In genomic region chr15:55574096-55574495, GRCh38 we compare ENCODE assay signal across 33 cellular contexts. TPM values are rescaled to one million over a fixed set of nuclear protein-coding genes. Genes with fewer than 3 reads are reported as not detected.
"Had no signal": no experiment of that assay in that cellular context is flagged by ENCODE, and none has a peak within 500 bp of the region (broad histone marks: within the 10 kb centered on the region; RNA-seq: fewer than 3 reads in every experiment).

No MANE protein-coding gene starts in this region.

- H3K36me3 ChIP-seq: cardiac muscle cell, Peyer's patch had no signal

- DNase-seq: activated B cell treated with CpG ODN at 0.5 μM for 24 hours; activated CD4-positive, alpha-beta memory T cell treated with anti-CD3 and anti-CD28 coated beads for 36 hours; activated CD4-positive, alpha-beta T cell treated with anti-CD3 and anti-CD28 coated beads for 4 hours; activated CD4-positive, alpha-beta T cell treated with anti-CD3 and anti-CD28 coated beads, Interleukin-2, amount 50 U/mL, for 1 hour; activated CD4-positive, CD25-positive, alpha-beta regulatory T cell treated with anti-CD3 and anti-CD28 coated beads, Interleukin-2, amount 50 U/mL, for 72 hours; activated effector memory CD4-positive, alpha-beta T cell treated with anti-CD3 and anti-CD28 coated beads, Interleukin-2, amount 50 U/mL, for 16 hours; activated naive CD4-positive, alpha-beta T cell; activated naive CD4-positive, alpha-beta T cell treated with anti-CD3 and anti-CD28 coated beads, Interleukin-2, amount 50 U/mL, for 16 hours; activated naive CD8-positive, alpha-beta T cell treated with anti-CD3 and anti-CD28 coated beads for 36 hours; activated T-cell treated with anti-CD3 and anti-CD28 coated beads, Interleukin-2, amount 50 U/mL, for 1 hour; activated T-cell treated with anti-CD3 and anti-CD28 coated beads, Interleukin-2, amount 50 U/mL, for 72 hours; amniotic stem cell; aorta; MG63; NCI-H1048; NCI-H1105 treated with DMSO at 0.1 percent for 48 hours; NCI-H1436; NCI-H1694; NCI-H2029; NCI-H345; NCI-H524 treated with DMSO at 0.1 percent for 48 hours; Peyer's patch; RPMI8226; SIG-M5; SW 1271; T-helper 1 cell; T-helper 2 cell; T-helper 9 cell had no signal

- H3K4me1 ChIP-seq: Peyer's patch had no signal

- H3K4me3 ChIP-seq: cardiac muscle cell, MG63, Peyer's patch had no signal

- H3K27ac ChIP-seq: cardiac muscle cell, Peyer's patch, VCaP had no signal

- H3K9me3 ChIP-seq: Peyer's patch had no signal

- ATAC-seq: activated T-cell treated with anti-CD3 and anti-CD28 coated beads, Interleukin-2, amount 50 U/mL, for 72 hours; activated T-helper 17 cell treated with anti-CD3 and anti-CD28 coated beads, Interleukin-2, amount 50 U/mL, for 72 hours; Right ventricle myocardium inferior; SK-N-SH treated with all-trans-retinoic acid at 6 μM for 48 hours had no signal

- H3K27me3 ChIP-seq: cardiac muscle cell, MG63, Peyer's patch had no signal

RNA-seq across cellular contexts. Expression of gene PYGO1, which starts 14.0 kb away (rescaled TPM):
- total RNA-seq: activated CD4-positive, alpha-beta memory T cell treated with anti-CD3 and anti-CD28 coated beads for 36 hours; activated naive CD8-positive, alpha-beta T cell treated with anti-CD3 and anti-CD28 coated beads for 36 hours; activated T-cell treated with anti-CD3 and anti-CD28 coated beads, Interleukin-2, amount 50 U/mL, for 72 hours; activated T-helper 17 cell treated with anti-CD3 and anti-CD28 coated beads, Interleukin-2, amount 50 U/mL, for 72 hours had no signal
